17 cellular contexts compared by ENCODE assay signal in genomic region chr5:55564716-55565115, GRCh38. TPM values are rescaled to one million over a fixed set of nuclear protein-coding genes. Genes with fewer than 3 reads are reported as not detected.
DNase-seq lines count a peak whose midpoint lies in the region; ATAC-seq and TF ChIP-seq lines count a peak whose summit lies in the region.
"Had no signal": no experiment of that assay in that cellular context is flagged by ENCODE, and none has a peak within 500 bp of the region (broad histone marks: within the 10 kb centered on the region; RNA-seq: fewer than 3 reads in every experiment).

No MANE protein-coding gene starts in this region.

- no peaks in the 10 kb centered on the region for H3K27me3 ChIP-seq in A673 (replicated peaks; ENCODE audit: insufficient read depth, low read depth, low read length, poor library complexity)
- H3K27me3 ChIP-seq in hepatocyte, result no peaks in the 10 kb centered on the region
- H3K27me3 ChIP-seq: upper lobe of left lung had no signal

- no peaks in the 10 kb centered on the region for H3K79me2 ChIP-seq in hepatocyte

- no peak for TF ChIP-seq CTCF in A673 (conservative IDR thresholded peaks at IDR 0.05; ENCODE audit: low read depth, low read length)
- no peak for TF ChIP-seq CTCF in hepatocyte (IDR thresholded peaks at IDR 0.05; ENCODE audit: poor library complexity)

- POLR2A ChIA-PET in A673 (lab: Charles Lee; ENCODE audit: low non-redundant PET), result no interaction called here

- intact Hi-C loops in A673 (cut with micrococcal nuclease; ENCODE audit: unreplicated experiment), result no loop called here

- CTCF ChIA-PET in A673 (lab: Charles Lee), result no interaction called here

- no peak overlapping the region for H2AFZ ChIP-seq in hepatocyte

- no TSS peak for BruUV-seq in A673 (replicated peaks; lab: Mats Ljungman, UMichigan)

- no peaks in the 10 kb centered on the region for H3K9me3 ChIP-seq in A673 (ENCODE audit: low read depth, low read length, poor library complexity, severe bottlenecking)
- no peaks in the 10 kb centered on the region for H3K9me3 ChIP-seq in hepatocyte (ENCODE audit: low read depth)
- H3K9me3 ChIP-seq: upper lobe of left lung had no signal

- WGBS in hepatocyte (ENCODE audit: low lambda C conversion rate, missing lambda C conversion rate), result 74% methylated on average over 3 of the region's 3 CpGs

- DNase-seq in A673 (ENCODE audit: low spot score) (peak; percentile 6), NCI-H69 (lab: John Stamatoyannopoulos, UW) (peak; percentile 87), hepatocyte (ENCODE audit: low spot score) (no peak), SHP77 (lab: John Stamatoyannopoulos, UW) (no peak), Kasumi-1 (lab: John Stamatoyannopoulos, UW) (no peak), DMS153 treated with DMSO at 0.1 percent for 48 hours (lab: John Stamatoyannopoulos, UW; ENCODE audit: unreplicated experiment) (no peak)
- DNase-seq: activated CD8-positive, alpha-beta T cell treated with anti-CD3 and anti-CD28 coated beads for 36 hours; activated effector memory CD4-positive, alpha-beta T cell treated with Interleukin-2 at 50 U/mL for 16 hours; HFFc6; NCI-H1048; NCI-H774; retina; SIG-M5; stimulated activated CD4-positive, alpha-beta T cell treated with anti-CD3 and anti-CD28 coated beads, Interleukin-2, amount 100 ng/mL, for 24 hours; upper lobe of left lung had no signal

- H3K4me1 ChIP-seq in A673 (ENCODE audit: insufficient read depth, low read length, poor library complexity, severe bottlenecking), result no peaks in the 10 kb centered on the region
- H3K4me1 ChIP-seq in hepatocyte (ENCODE audit: insufficient read depth), result peaks cover 2% of the 10 kb centered on the region

- H3K4me3 ChIP-seq in A673 (ENCODE audit: low read depth, low read length, poor library complexity, severe bottlenecking) (no peak overlapping the region), hepatocyte (no peak overlapping the region)
- H3K4me3 ChIP-seq: upper lobe of left lung had no signal

- no peaks in the 10 kb centered on the region for H3K36me3 ChIP-seq in A673 (ENCODE audit: insufficient read depth, low read length, poor library complexity, severe bottlenecking)
- no peaks in the 10 kb centered on the region for H3K36me3 ChIP-seq in hepatocyte (replicated peaks; ENCODE audit: insufficient read depth, low read depth)
- H3K36me3 ChIP-seq: upper lobe of left lung had no signal

- H3K27ac ChIP-seq in A673 (ENCODE audit: low read depth, low read length, poor library complexity, severe bottlenecking), result no peak overlapping the region
- no peak overlapping the region for H3K27ac ChIP-seq in hepatocyte
- H3K27ac ChIP-seq: upper lobe of left lung had no signal

- no peaks in the 10 kb centered on the region for H3K9me2 ChIP-seq in hepatocyte (replicated peaks; ENCODE audit: insufficient read depth)

- no peak overlapping the region for H3K4me2 ChIP-seq in hepatocyte

- ATAC-seq in GM18502 (IDR thresholded peaks at IDR 0.05; ENCODE audit: poor library complexity, unreplicated experiment) (peak; percentile 70), HG02938 (IDR thresholded peaks at IDR 0.05; ENCODE audit: unreplicated experiment) (peak; percentile 73)
- ATAC-seq: activated CD8-positive, alpha-beta T cell treated with anti-CD3 and anti-CD28 coated beads for 36 hours had no signal

- H4K20me1 ChIP-seq in hepatocyte (ENCODE audit: insufficient read depth, poor library complexity, severe bottlenecking), result no peaks in the 10 kb centered on the region

RNA-seq across cellular contexts. Expression of gene PLPP1, which starts 30.0 kb away (rescaled TPM):
- total RNA-seq in A673 (2021), result 6.7 and 10.5 TPM in 2 replicates
- 75.0 and 84.9 TPM in 2 replicates for total RNA-seq in hepatocyte
- polyA plus RNA-seq in hepatocyte, result 80.1 and 89.3 TPM in 2 replicates

Comparison
In these comparisons a context has a peak if more than half of its experiments do, and no peak if none do; other contexts are left out.
1. DNase-seq: peak in A673 (single experiment) and NCI-H69 (single experiment); none in hepatocyte (single experiment), SHP77 (0 of 2), Kasumi-1 (0 of 2) and DMS153 treated with DMSO at 0.1 percent for 48 hours (single experiment).